ENCODE assay signal across 8 cellular contexts in genomic region chr1:91791103-91791502, GRCh38.
DNase-seq lines count a peak whose midpoint lies in the region; ATAC-seq and TF ChIP-seq lines count a peak whose summit lies in the region.
"Had no signal": no experiment of that assay in that cellular context is flagged by ENCODE, and none has a peak within 500 bp of the region (broad histone marks: within the 10 kb centered on the region; RNA-seq: fewer than 3 reads in every experiment).

No MANE protein-coding gene starts in this region.

- peaks cover 32% of the 10 kb centered on the region for H3F3A ChIP-seq in neural progenitor cell (ENCODE audit: low read depth)

- H3K9me3 Mint-ChIP-seq in WTC11 (peaks cover 5% of the 10 kb centered on the region), neural progenitor cell (peaks cover 8% of the 10 kb centered on the region)
- H3K9me3 Mint-ChIP-seq: activated CD4-positive, alpha-beta memory T cell treated with anti-CD3 and anti-CD28 coated beads for 36 hours had no signal

- H3K9me3 ChIP-seq in neural progenitor cell (ENCODE audit: low read depth): no peaks in the 10 kb centered on the region

- H3K4me3 Mint-ChIP-seq in WTC11 (no peak overlapping the region), neural progenitor cell (peak overlapping the region; percentile 30)
- H3K4me3 Mint-ChIP-seq: activated CD4-positive, alpha-beta memory T cell treated with anti-CD3 and anti-CD28 coated beads for 36 hours had no signal

- no peaks in the 10 kb centered on the region for H3K27me3 ChIP-seq in neural progenitor cell

- peaks cover 39% of the 10 kb centered on the region for H3K4me1 Mint-ChIP-seq in WTC11
- peaks cover 49% of the 10 kb centered on the region for H3K4me1 Mint-ChIP-seq in neural progenitor cell

- H3K27ac Mint-ChIP-seq in WTC11 (no peak overlapping the region), neural progenitor cell (no peak overlapping the region)
- H3K27ac Mint-ChIP-seq: activated CD4-positive, alpha-beta memory T cell treated with anti-CD3 and anti-CD28 coated beads for 36 hours had no signal

- H3K27ac ChIP-seq in neural progenitor cell: peak overlapping the region; percentile 60
- H3K27ac ChIP-seq in coronary artery: no peak overlapping the region

- CTCF ChIA-PET in WTC11 (lab: Charles Lee): interaction anchor here (0.6 to 1.7 kb wide), 5 partner anchors 15 to 554 kb away, joined by 3 to 7 read pairs (median 5); no protein-coding TSS in a partner anchor

- peaks cover 4% of the 10 kb centered on the region for H3K27me3 Mint-ChIP-seq in WTC11 (ENCODE audit: low read depth)
- H3K27me3 Mint-ChIP-seq in neural progenitor cell (ENCODE audit: insufficient read depth, low read depth): peaks cover 43% of the 10 kb centered on the region
- H3K27me3 Mint-ChIP-seq: activated CD4-positive, alpha-beta memory T cell treated with anti-CD3 and anti-CD28 coated beads for 36 hours had no signal

- H2AFZ ChIP-seq in neural progenitor cell (replicated peaks): no peak overlapping the region

- H3K4me2 ChIP-seq in neural progenitor cell: peak overlapping the region; percentile 69

- POLR2A ChIA-PET in WTC11 (lab: Charles Lee): no interaction called here

- H3K36me3 Mint-ChIP-seq in WTC11 (peaks cover 4% of the 10 kb centered on the region), neural progenitor cell (peaks cover 16% of the 10 kb centered on the region)

- no peak overlapping the region for H3K4me3 ChIP-seq in neural progenitor cell
- no peak overlapping the region for H3K4me3 ChIP-seq in coronary artery

- no peaks in the 10 kb centered on the region for H4K20me1 ChIP-seq in neural progenitor cell (ENCODE audit: low read depth)

- peaks cover 41% of the 10 kb centered on the region for H3K4me1 ChIP-seq in neural progenitor cell

- H3K79me2 ChIP-seq in neural progenitor cell (ENCODE audit: low read depth): no peaks in the 10 kb centered on the region

- no peak for TF ChIP-seq CTCF in WTC11 (IDR thresholded peaks at IDR 0.05)
- peak; percentile 28 for TF ChIP-seq CTCF in neural progenitor cell (IDR thresholded peaks at IDR 0.05)
- no peak for TF ChIP-seq CTCF in coronary artery (IDR thresholded peaks at IDR 0.05)

- peak; percentile 44 for DNase-seq in ELF-1 (ENCODE audit: low read depth, low spot score)
- peak; percentile 6 for DNase-seq in NCI-H1694 (lab: John Stamatoyannopoulos, UW)
- DNase-seq in WTC11 (ENCODE audit: low spot score): no peak
- peak; percentile 89 for DNase-seq in neural progenitor cell (ENCODE audit: low spot score)
- no peak for DNase-seq in coronary artery (ENCODE audit: low spot score)
- no peak for DNase-seq in AG20443 (ENCODE audit: low spot score)
- DNase-seq: activated CD4-positive, alpha-beta memory T cell treated with anti-CD3 and anti-CD28 coated beads for 36 hours had no signal

- no peak overlapping the region for H3K9ac ChIP-seq in neural progenitor cell

- no peaks in the 10 kb centered on the region for H3K36me3 ChIP-seq in neural progenitor cell

- peak; percentile 74 for ATAC-seq in WTC11
- ATAC-seq in HG03139 (IDR thresholded peaks at IDR 0.05; ENCODE audit: unreplicated experiment): no peak

TF ChIP-seq in WTC11, 78 proteins besides CTCF, POLR2A, EP300 and RAD21 (continues in another document):
- TF ChIP-seq FOXP1 (CRISPR knock-in tag; IDR thresholded peaks at IDR 0.05; ENCODE audit: borderline replicate concordance) (no peak), CDX4 (CRISPR knock-in tag; IDR thresholded peaks at IDR 0.05; ENCODE audit: borderline replicate concordance) (no peak), AR (CRISPR knock-in tag; IDR thresholded peaks at IDR 0.05) (no peak), FOXK1 (CRISPR knock-in tag; IDR thresholded peaks at IDR 0.05) (no peak), STAT6 (CRISPR knock-in tag; conservative IDR thresholded peaks at IDR 0.05; ENCODE audit: low read depth) (no peak), PREB (CRISPR knock-in tag; IDR thresholded peaks at IDR 0.05; ENCODE audit: borderline replicate concordance) (no peak), ZNF532 (CRISPR knock-in tag; IDR thresholded peaks at IDR 0.05; ENCODE audit: borderline replicate concordance) (no peak), GTF2I (CRISPR knock-in tag; conservative IDR thresholded peaks at IDR 0.05) (no peak), TEAD4 (CRISPR knock-in tag; IDR thresholded peaks at IDR 0.05) (no peak)

Comparison
In these comparisons a context has a peak if more than half of its experiments do, and no peak if none do; other contexts are left out.
1. DNase-seq: peak in ELF-1 (single experiment), NCI-H1694 (single experiment) and neural progenitor cell (single experiment); none in WTC11 (single experiment), coronary artery (single experiment) and AG20443 (single experiment).